12 cellular contexts compared by ENCODE assay signal in genomic region chrX:30657542-30658238, GRCh38. TPM values are rescaled to one million over a fixed set of nuclear protein-coding genes. Genes with fewer than 3 reads are reported as not detected.
A peak's percentile ranks its signal among the peaks of the same experiment; 100 is the strongest.
DNase-seq lines count a peak whose midpoint lies in the region; ATAC-seq and TF ChIP-seq lines count a peak whose summit lies in the region.
"Had no signal": no experiment of that assay in that cellular context is flagged by ENCODE, and none has a peak within 500 bp of the region (broad histone marks: within the 10 kb centered on the region; RNA-seq: fewer than 3 reads in every experiment).

No MANE protein-coding gene starts in this region.

- in situ Hi-C loops in brain microvascular endothelial cell (cut with HindIII; ENCODE audit: low pct_ligation_motif_present, low sequenced_read_pairs), result no loop called here

- no peaks in the 10 kb centered on the region for H3K27me3 ChIP-seq in brain microvascular endothelial cell (replicated peaks)
- H3K27me3 ChIP-seq in osteoblast (ENCODE audit: insufficient read depth, low read length), result no peaks in the 10 kb centered on the region
- H3K27me3 ChIP-seq in SK-N-SH (ENCODE audit: insufficient read depth), result no peaks in the 10 kb centered on the region
- H3K27me3 ChIP-seq: testis had no signal

- H3K36me3 ChIP-seq in brain microvascular endothelial cell (replicated peaks) (no peaks in the 10 kb centered on the region), osteoblast (ENCODE audit: insufficient read depth, low read length) (no peaks in the 10 kb centered on the region), SK-N-SH (replicated peaks in 1 of 2; ENCODE audit: control insufficient read depth in 1 of 2, insufficient read depth in 2 of 2, low read length in 1 of 2) (no peaks in the 10 kb centered on the region)

- ATAC-seq in activated CD4-positive, CD25-positive, alpha-beta regulatory T cell treated with anti-CD3 and anti-CD28 coated beads, Interleukin-2, amount 50 U/mL, for 24 hours, result peak; percentile 51 to 57
- ATAC-seq in GM21717 (IDR thresholded peaks at IDR 0.05; ENCODE audit: unreplicated experiment) (no peak), GM18520 (IDR thresholded peaks at IDR 0.05; ENCODE audit: unreplicated experiment) (no peak)

- CTCF ChIA-PET in SK-N-SH (lab: Yijun Ruan, JAX), result no interaction called here

- no peaks in the 10 kb centered on the region; the same call in 1 of the 2 replicates for H3K9me2 ChIP-seq in SK-N-SH

- no peaks in the 10 kb centered on the region for H3F3A ChIP-seq in SK-N-SH (replicated peaks; ENCODE audit: insufficient read depth)

- no peak for TF ChIP-seq EP300 in SK-N-SH (IDR thresholded peaks at IDR 0.05; ENCODE audit: borderline replicate concordance in 1 of 2, low read depth in 1 of 2, low read length in 1 of 2)

- H3K4me1 ChIP-seq in osteoblast (ENCODE audit: insufficient read depth, low read length) (peaks cover 6% of the 10 kb centered on the region), SK-N-SH (ENCODE audit: control insufficient read depth in 1 of 2, insufficient read depth in 2 of 2, low read depth in 1 of 2, low read length in 1 of 2) (peaks cover 0 to 4% of the 10 kb centered on the region in 2 experiments; a peak in 1 of 4 replicates)
- H3K4me1 ChIP-seq: testis had no signal

- H3K9me3 ChIP-seq in osteoblast (ENCODE audit: low read depth, low read length) (no peaks in the 10 kb centered on the region), SK-N-SH (no peaks in the 10 kb centered on the region)
- H3K9me3 ChIP-seq: testis had no signal

- H3K79me2 ChIP-seq in osteoblast (ENCODE audit: insufficient read depth, low read length) (peaks cover 5% of the 10 kb centered on the region), SK-N-SH (ENCODE audit: insufficient read depth) (no peaks in the 10 kb centered on the region)

- no peak for TF ChIP-seq RAD21 in SK-N-SH (IDR thresholded peaks at IDR 0.05; ENCODE audit: low read length)

- H3K27ac ChIP-seq in brain microvascular endothelial cell, result no peak overlapping the region
- H3K27ac ChIP-seq in osteoblast (ENCODE audit: low read depth, low read length), result peak overlapping the region; percentile 51
- H3K27ac ChIP-seq in SK-N-SH (ENCODE audit: low read depth in 2 of 2, low read length in 1 of 2), result no peak overlapping the region
- H3K27ac ChIP-seq: testis had no signal

- H2AFZ ChIP-seq in osteoblast (ENCODE audit: low read length) (no peak overlapping the region), SK-N-SH (ENCODE audit: low read depth) (no peak overlapping the region)

- no peak for DNase-seq in activated CD4-positive, CD25-positive, alpha-beta regulatory T cell treated with anti-CD3 and anti-CD28 coated beads, Interleukin-2, amount 50 U/mL, for 72 hours
- DNase-seq in OCI-M1 (lab: John Stamatoyannopoulos, UW) (peak; percentile 46), brain microvascular endothelial cell (peak; percentile 35), osteoblast (ENCODE audit: insufficient read length, low spot score, missing footprints) (no peak), SK-N-SH (no peak)
- DNase-seq: 8988T, Kasumi-1, NCI-H2081 treated with DMSO at 0.1 percent for 48 hours, testis had no signal

- H3K4me2 ChIP-seq in osteoblast (ENCODE audit: insufficient read depth, low read length) (no peak overlapping the region), SK-N-SH (no peak overlapping the region)

- POLR2A ChIA-PET in SK-N-SH (lab: Yijun Ruan, JAX), result no interaction called here

- H3K9ac ChIP-seq in SK-N-SH, result no peak overlapping the region

- no peaks in the 10 kb centered on the region for H4K20me1 ChIP-seq in osteoblast (ENCODE audit: insufficient read depth, low read length)
- H4K20me1 ChIP-seq in SK-N-SH (ENCODE audit: insufficient read depth), result no peaks in the 10 kb centered on the region

- no peak overlapping the region for H3K4me3 ChIP-seq in brain microvascular endothelial cell (ENCODE audit: low read depth, low read length)
- H3K4me3 ChIP-seq in osteoblast (ENCODE audit: insufficient read depth, low read length), result no peak overlapping the region
- H3K4me3 ChIP-seq in SK-N-SH (ENCODE audit: low read depth in 2 of 2, low read length in 1 of 2), result no peak overlapping the region
- H3K4me3 ChIP-seq: testis had no signal

- 52% methylated on average over 3 of the region's 3 CpGs for WGBS in SK-N-SH (ENCODE audit: low lambda C conversion rate)

- no peak for TF ChIP-seq CTCF in brain microvascular endothelial cell (IDR thresholded peaks at IDR 0.05; ENCODE audit: low read depth, low read length, missing control alignments)
- no peak for TF ChIP-seq CTCF in osteoblast (IDR thresholded peaks at IDR 0.05; ENCODE audit: extremely low read depth, low read depth, low read length)
- no peak for TF ChIP-seq CTCF in SK-N-SH (IDR thresholded peaks at IDR 0.05)

TF ChIP-seq in SK-N-SH, 30 proteins besides CTCF, POLR2A, EP300 and RAD21 (continues in another document):
- no peak for TF ChIP-seq TEAD4 (IDR thresholded peaks at IDR 0.05; ENCODE audit: borderline replicate concordance, insufficient read depth)
- TF ChIP-seq PBX3 (IDR thresholded peaks at IDR 0.05), result no peak
- no peak for TF ChIP-seq REST (IDR thresholded peaks at IDR 0.05; ENCODE audit: low read depth, low read length)
- TF ChIP-seq CHD2 (IDR thresholded peaks at IDR 0.05; ENCODE audit: low read length, partially characterized antibody), result no peak
- TF ChIP-seq NFIC (IDR thresholded peaks at IDR 0.05; ENCODE audit: borderline replicate concordance), result no peak
- no peak for TF ChIP-seq YY1 (IDR thresholded peaks at IDR 0.05; ENCODE audit: low read depth)
- no peak for TF ChIP-seq SMC3 (IDR thresholded peaks at IDR 0.05; ENCODE audit: low read depth, low read length)
- no peak for TF ChIP-seq RCOR1 (IDR thresholded peaks at IDR 0.05; ENCODE audit: low read length)
- no peak for TF ChIP-seq POLR2AphosphoS5 (IDR thresholded peaks at IDR 0.05; ENCODE audit: low read depth, low read length)
- no peak for TF ChIP-seq ZBTB33 (IDR thresholded peaks at IDR 0.05; ENCODE audit: borderline replicate concordance, low read depth)
- TF ChIP-seq GATA2 (CRISPR knock-in tag; IDR thresholded peaks at IDR 0.05), result no peak
- no peak for TF ChIP-seq USF2 (IDR thresholded peaks at IDR 0.05; ENCODE audit: borderline replicate concordance, low read depth, low read length)
- TF ChIP-seq MXI1 (IDR thresholded peaks at IDR 0.05; ENCODE audit: low read depth, low read length), result no peak

RNA-seq across cellular contexts. Expression of gene GK, which starts 4.5 kb away (rescaled TPM):
- 5.8 and 7.1 TPM in 2 replicates for total RNA-seq in osteoblast
- 2.2 and 3.1 TPM in 2 replicates for polyA plus RNA-seq in SK-N-SH (2012; rRNA removed)
- 2.6 and 2.8 TPM in 2 replicates for polyA plus RNA-seq in SK-N-SH (2012; cell fraction: cytosol; rRNA removed)
- 2.2 and 4.8 TPM in 2 replicates for polyA plus RNA-seq in SK-N-SH (2012; cell fraction: nucleus; rRNA removed)

Comparison
In these comparisons a context has a peak if more than half of its experiments do, and no peak if none do; other contexts are left out.
1. ATAC-seq: peak in activated CD4-positive, CD25-positive, alpha-beta regulatory T cell treated with anti-CD3 and anti-CD28 coated beads, Interleukin-2, amount 50 U/mL, for 24 hours (2 of 2); none in GM21717 (single experiment) and GM18520 (single experiment).
2. DNase-seq: peak in OCI-M1 (single experiment) and brain microvascular endothelial cell (single experiment); none in activated CD4-positive, CD25-positive, alpha-beta regulatory T cell treated with anti-CD3 and anti-CD28 coated beads, Interleukin-2, amount 50 U/mL, for 72 hours (single experiment), osteoblast (single experiment) and SK-N-SH (single experiment).